ENCODE assay signal across 21 cellular contexts in the genomic region with DNA sequence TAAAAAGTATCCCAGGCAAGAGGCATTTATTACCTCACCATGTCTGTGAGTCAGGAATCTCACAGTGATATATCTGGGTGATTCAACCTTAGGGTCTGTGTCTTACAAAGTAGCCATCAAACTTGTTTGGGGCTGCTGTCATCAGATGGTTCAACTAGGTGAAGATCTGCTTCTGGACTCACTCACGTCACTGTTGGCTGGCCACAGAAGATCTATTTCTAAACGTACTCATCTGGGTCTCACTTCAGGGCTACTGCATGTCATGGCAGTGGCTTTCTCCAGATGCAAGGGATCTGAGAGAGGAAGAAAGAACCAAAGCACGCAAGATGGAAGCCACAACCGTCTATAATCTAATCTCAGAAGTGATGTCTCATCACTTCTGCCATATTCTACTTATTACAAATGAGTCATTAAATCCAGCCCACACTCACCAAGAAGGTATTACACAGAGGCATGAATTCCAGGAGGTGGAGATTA.
DNase-seq lines count a peak whose midpoint lies in the region; ATAC-seq and TF ChIP-seq lines count a peak whose summit lies in the region.
"Had no signal": no experiment of that assay in that cellular context is flagged by ENCODE, and none has a peak within 500 bp of the region (broad histone marks: within the 10 kb centered on the region; RNA-seq: fewer than 3 reads in every experiment).

No MANE protein-coding gene starts in this region.

- no peaks in the 10 kb centered on the region for H3K27me3 ChIP-seq in neural progenitor cell
- H3K27me3 ChIP-seq: adrenal gland, spleen had no signal

- no peak for ATAC-seq in GM21529 (IDR thresholded peaks at IDR 0.05; ENCODE audit: unreplicated experiment)
- ATAC-seq in GM18517 (IDR thresholded peaks at IDR 0.05; ENCODE audit: unreplicated experiment): no peak

- no peak overlapping the region for H3K27ac Mint-ChIP-seq in neural progenitor cell
- H3K27ac Mint-ChIP-seq: naive B cell; T-helper 2 cell treated with Interferon-gamma antibody and Interleukin-4, amounts not matched to agents 5 μg/mL and 100 μg/mL, for 36 hours had no signal

- no peaks in the 10 kb centered on the region for H4K20me1 ChIP-seq in neural progenitor cell (ENCODE audit: low read depth)

- H3K36me3 ChIP-seq in neural progenitor cell: no peaks in the 10 kb centered on the region
- H3K36me3 ChIP-seq: adrenal gland, prostate gland, spleen had no signal

- no peaks in the 10 kb centered on the region for H3F3A ChIP-seq in neural progenitor cell (ENCODE audit: low read depth)

- intact Hi-C loops in lower leg skin (cut with DNase I; ENCODE audit: low total_unique reads): no loop called here

- no peaks in the 10 kb centered on the region for H3K36me3 Mint-ChIP-seq in neural progenitor cell
- H3K36me3 Mint-ChIP-seq: naive B cell had no signal

- no peak overlapping the region for H3K9ac ChIP-seq in neural progenitor cell

- peak overlapping the region; percentile 4 for H2AFZ ChIP-seq in neural progenitor cell (replicated peaks)

- no peak overlapping the region for H3K27ac ChIP-seq in neural progenitor cell
- H3K27ac ChIP-seq: adrenal gland, prostate gland, spleen had no signal

- H3K4me2 ChIP-seq in neural progenitor cell: no peak overlapping the region

- H3K4me1 Mint-ChIP-seq in neural progenitor cell: peaks cover 5% of the 10 kb centered on the region
- H3K4me1 Mint-ChIP-seq: naive B cell had no signal

- TF ChIP-seq CTCF in cardiac fibroblast (IDR thresholded peaks at IDR 0.05; ENCODE audit: low read depth, low read length) (no peak), neural progenitor cell (IDR thresholded peaks at IDR 0.05) (no peak), lower leg skin (IDR thresholded peaks at IDR 0.05) (no peak)

- WGBS in lower leg skin, 2 donors: 79 to 82% methylated on average over 4 of the region's 4 CpGs

- H3K4me1 ChIP-seq in neural progenitor cell: no peaks in the 10 kb centered on the region
- H3K4me1 ChIP-seq: adrenal gland, prostate gland, spleen had no signal

- TF ChIP-seq POLR2A in lower leg skin (IDR thresholded peaks at IDR 0.05): no peak

- no peaks in the 10 kb centered on the region for H3K9me3 Mint-ChIP-seq in neural progenitor cell
- H3K9me3 Mint-ChIP-seq: T-helper 2 cell treated with Interferon-gamma antibody and Interleukin-4, amounts not matched to agents 5 μg/mL and 100 μg/mL, for 36 hours had no signal

- no peaks in the 10 kb centered on the region for H3K9me3 ChIP-seq in neural progenitor cell (ENCODE audit: low read depth)
- H3K9me3 ChIP-seq: adrenal gland, prostate gland, spleen had no signal

- DNase-seq in GM04503 (ENCODE audit: low read depth): peak; percentile 38
- DNase-seq in NCI-H226: peak; percentile 90
- peak; percentile 57 to 79 for DNase-seq in cardiac fibroblast (ENCODE audit: low read depth in 2 of 2)
- DNase-seq in neural progenitor cell (ENCODE audit: low spot score): no peak
- no peak for DNase-seq in lower leg skin (ENCODE audit: low spot score in 2 of 2)
- DNase-seq in activated effector memory CD4-positive, alpha-beta T cell treated with anti-CD3 and anti-CD28 coated beads, Interleukin-2, amount 50 U/mL, for 16 hours: no peak
- DNase-seq: activated CD4-positive, CD25-positive, alpha-beta regulatory T cell treated with anti-CD3 and anti-CD28 coated beads, Interleukin-2, amount 50 U/mL, for 72 hours; adrenal gland; Calu3; GF-D8; GOT3; Kasumi-1; naive B cell; NCI-H1417 treated with DMSO at 0.1 percent for 48 hours; SIG-M5; spleen had no signal

- H3K4me3 Mint-ChIP-seq in neural progenitor cell: no peak overlapping the region
- H3K4me3 Mint-ChIP-seq: naive B cell; T-helper 2 cell treated with Interferon-gamma antibody and Interleukin-4, amounts not matched to agents 5 μg/mL and 100 μg/mL, for 36 hours had no signal

- H3K27me3 Mint-ChIP-seq in neural progenitor cell (ENCODE audit: insufficient read depth, low read depth): peaks cover 4% of the 10 kb centered on the region
- H3K27me3 Mint-ChIP-seq: naive B cell had no signal

- H3K79me2 ChIP-seq in neural progenitor cell (ENCODE audit: low read depth): no peaks in the 10 kb centered on the region

- no peak overlapping the region for H3K4me3 ChIP-seq in cardiac fibroblast (replicated peaks in 1 of 2; ENCODE audit: low read depth in 2 of 2, low read length in 2 of 2)
- H3K4me3 ChIP-seq in neural progenitor cell: no peak overlapping the region
- no peak overlapping the region for H3K4me3 ChIP-seq in lower leg skin (ENCODE audit: low read depth, poor library complexity, severe bottlenecking)
- H3K4me3 ChIP-seq: adrenal gland, lung, prostate gland, spleen had no signal

Comparison
In these comparisons a context has a peak if more than half of its experiments do, and no peak if none do; other contexts are left out.
1. DNase-seq: peak in GM04503 (single experiment), NCI-H226 (single experiment) and cardiac fibroblast (2 of 2); none in neural progenitor cell (single experiment), lower leg skin (0 of 2) and activated effector memory CD4-positive, alpha-beta T cell treated with anti-CD3 and anti-CD28 coated beads, Interleukin-2, amount 50 U/mL, for 16 hours (single experiment).